In genomic region chr20:46060301-46060881, GRCh38 we compare ENCODE assay signal across 1 cellular context.
TF ChIP-seq lines count a peak whose summit lies in the region.

No MANE protein-coding gene starts in this region.

TF ChIP-seq in endothelial cell of umbilical vein, 7 proteins besides CTCF, POLR2A, EP300 and RAD21:
- TF ChIP-seq POLR2AphosphoS5 (IDR thresholded peaks at IDR 0.05; ENCODE audit: insufficient read depth, low read depth, low read length), result peak; percentile 54
- peak; percentile 35 for TF ChIP-seq FOS (IDR thresholded peaks at IDR 0.05; ENCODE audit: borderline replicate concordance, insufficient read depth, low read length)
- TF ChIP-seq JUN (IDR thresholded peaks at IDR 0.05; ENCODE audit: borderline replicate concordance, insufficient read depth, insufficient read length, low read depth), result no peak
